ENCODE assay signal across 11 cellular contexts in the genomic region with DNA sequence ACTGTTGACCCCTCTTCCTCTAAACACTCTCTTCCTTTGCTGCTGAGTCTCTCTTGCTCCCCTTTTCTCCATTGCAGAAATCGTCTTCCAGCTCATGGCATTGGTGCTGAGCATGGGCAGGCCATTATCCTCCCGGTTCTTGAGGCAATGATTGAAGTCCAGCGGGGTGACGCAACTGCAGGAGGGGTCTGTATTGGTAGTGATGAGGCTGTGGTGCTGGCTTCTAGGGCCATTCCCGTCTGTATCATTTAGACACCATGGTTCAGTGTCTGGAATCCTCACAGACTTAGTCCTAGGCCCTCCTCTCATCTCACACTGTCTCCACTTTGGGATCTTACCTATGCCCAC. TPM values are rescaled to one million over a fixed set of nuclear protein-coding genes. Genes with fewer than 3 reads are reported as not detected.
DNase-seq lines count a peak whose midpoint lies in the region; TF ChIP-seq lines count a peak whose summit lies in the region.
"Had no signal": no experiment of that assay in that cellular context is flagged by ENCODE, and none has a peak within 500 bp of the region (broad histone marks: within the 10 kb centered on the region; RNA-seq: fewer than 3 reads in every experiment).

No MANE protein-coding gene starts in this region.

- H3K36me3 Mint-ChIP-seq in activated naive CD4-positive, alpha-beta T cell treated with anti-CD3 and anti-CD28 coated beads, Interleukin-2, amount 50 U/mL, for 24 hours, result no peaks in the 10 kb centered on the region
- peaks cover 4% of the 10 kb centered on the region for H3K36me3 Mint-ChIP-seq in mesothelial cell of epicardium

- intact Hi-C loops in colonic mucosa (cut with DNase I), result no loop called here

- peaks cover 7% of the 10 kb centered on the region for H3K4me1 ChIP-seq in colonic mucosa

- H3K4me3 ChIP-seq in colonic mucosa, result no peak overlapping the region
- H3K4me3 ChIP-seq: mucosa of descending colon had no signal

- no peaks in the 10 kb centered on the region for H3K36me3 ChIP-seq in colonic mucosa
- H3K36me3 ChIP-seq: BE2C, brain microvascular endothelial cell had no signal

- H3K9me3 ChIP-seq in colonic mucosa, result no peaks in the 10 kb centered on the region
- H3K9me3 ChIP-seq: BE2C, mucosa of descending colon had no signal

- H3K27me3 ChIP-seq in colonic mucosa, result peaks cover 28% of the 10 kb centered on the region
- H3K27me3 ChIP-seq: BE2C, brain microvascular endothelial cell had no signal

- H3K9ac ChIP-seq in colonic mucosa (ENCODE audit: low read depth in 2 of 2, low read length in 2 of 2), result no peak overlapping the region

- DNase-seq in activated naive CD4-positive, alpha-beta T cell (lab: John Stamatoyannopoulos, UW), result no peak
- DNase-seq in mesothelial cell of epicardium (ENCODE audit: low spot score in 2 of 2, unreplicated experiment in 2 of 2) (no peak), NCI-H1930 (lab: John Stamatoyannopoulos, UW) (no peak), HuH-7.5 (ENCODE audit: low spot score) (no peak), A172 (ENCODE audit: low spot score) (no peak), colonic mucosa (no peak)

- H3K4me1 Mint-ChIP-seq in activated naive CD4-positive, alpha-beta T cell treated with anti-CD3 and anti-CD28 coated beads, Interleukin-2, amount 50 U/mL, for 24 hours, result peaks cover 21% of the 10 kb centered on the region
- peaks cover 10% of the 10 kb centered on the region for H3K4me1 Mint-ChIP-seq in mesothelial cell of epicardium

- H3K27me3 Mint-ChIP-seq in activated naive CD4-positive, alpha-beta T cell treated with anti-CD3 and anti-CD28 coated beads, Interleukin-2, amount 50 U/mL, for 24 hours, result peaks cover 1% of the 10 kb centered on the region
- peaks cover 12% of the 10 kb centered on the region for H3K27me3 Mint-ChIP-seq in mesothelial cell of epicardium (ENCODE audit: low read depth)

- TF ChIP-seq CTCF in mesothelial cell of epicardium (IDR thresholded peaks at IDR 0.05; ENCODE audit: unreplicated experiment) (no peak), colonic mucosa (IDR thresholded peaks at IDR 0.05) (no peak)

- peak overlapping the region; percentile 81 for H3K4me3 Mint-ChIP-seq in activated naive CD4-positive, alpha-beta T cell treated with anti-CD3 and anti-CD28 coated beads, Interleukin-2, amount 50 U/mL, for 24 hours
- peak overlapping the region; percentile 69 for H3K4me3 Mint-ChIP-seq in mesothelial cell of epicardium

- H3K27ac ChIP-seq in angular gyrus (ENCODE audit: low read depth, low read length) (peak overlapping the region; percentile 93), colonic mucosa (no peak overlapping the region)
- H3K27ac ChIP-seq: brain microvascular endothelial cell had no signal

- H3K9me3 Mint-ChIP-seq in activated naive CD4-positive, alpha-beta T cell treated with anti-CD3 and anti-CD28 coated beads, Interleukin-2, amount 50 U/mL, for 24 hours, result no peaks in the 10 kb centered on the region
- no peaks in the 10 kb centered on the region for H3K9me3 Mint-ChIP-seq in mesothelial cell of epicardium

- H3K27ac Mint-ChIP-seq in activated naive CD4-positive, alpha-beta T cell treated with anti-CD3 and anti-CD28 coated beads, Interleukin-2, amount 50 U/mL, for 24 hours, result no peak overlapping the region
- no peak overlapping the region for H3K27ac Mint-ChIP-seq in mesothelial cell of epicardium

RNA-seq across cellular contexts. Expression of a gene that starts 0.7 kb away (rescaled TPM):
- 47.7 to 50.5 TPM (median 49.0 TPM) in 3 replicates for total RNA-seq in mesothelial cell of epicardium
- 10.3 and 11.6 TPM in 2 replicates for total RNA-seq in A172 (2014; rRNA removed; shearing (Covaris generic))
- total RNA-seq in colonic mucosa, result 1 to 10 TPM; 3.9 to 6.7 TPM

RNA-seq across cellular contexts. Expression of a gene that starts 11.6 kb away (rescaled TPM):
- 76.8 to 82.1 TPM (median 81.2 TPM) in 3 replicates for total RNA-seq in mesothelial cell of epicardium
- not detected in 2 replicates for total RNA-seq in A172 (2014; rRNA removed; shearing (Covaris generic))
- total RNA-seq in colonic mucosa, result 1 to 10 TPM; 1.1 to 2.3 TPM

RNA-seq across cellular contexts. Expression of a gene that starts 19.2 kb away (rescaled TPM):
- total RNA-seq in mesothelial cell of epicardium (not detected in 3 replicates), colonic mucosa (not detected)
- total RNA-seq in A172 (2014; rRNA removed; shearing (Covaris generic)), result not detected in 2 replicates
- total RNA-seq: mucosa of descending colon had no signal

RNA-seq across cellular contexts. Expression of a gene that starts 23.4 kb away (rescaled TPM):
- total RNA-seq in mesothelial cell of epicardium (0.29 TPM in 1 of 3 replicates, not detected in the others), colonic mucosa (under 1 TPM; 0.40 to 0.66 TPM)
- total RNA-seq in A172 (2014; rRNA removed; shearing (Covaris generic)), result not detected in 2 replicates

RNA-seq across cellular contexts. Expression of a gene that starts 32.1 kb away (rescaled TPM):
- total RNA-seq in mesothelial cell of epicardium (354 to 362 TPM (median 361 TPM) in 3 replicates), colonic mucosa (100 to 1,000 TPM; 122 to 197 TPM)
- 66.5 and 85.1 TPM in 2 replicates for total RNA-seq in A172 (2014; rRNA removed; shearing (Covaris generic))

Comparison
In these comparisons a context has a peak if more than half of its experiments do, and no peak if none do; other contexts are left out.
1. RNA of a gene that starts 11.6 kb away (total RNA-seq): 76.8 to 82.1 TPM in mesothelial cell of epicardium; 1.1 to 2.3 TPM in colonic mucosa and not detected in A172; every median in the first group is over 10 times any median in the second.